Comparison of ENCODE assay signal across 25 cellular contexts in genomic region chr7:66189695-66190503, GRCh38. TPM values are rescaled to one million over a fixed set of nuclear protein-coding genes. Genes with fewer than 3 reads are reported as not detected.
DNase-seq lines count a peak whose midpoint lies in the region; ATAC-seq, FAIRE-seq and TF ChIP-seq lines count a peak whose summit lies in the region.
"Had no signal": no experiment of that assay in that cellular context is flagged by ENCODE, and none has a peak within 500 bp of the region (broad histone marks: within the 10 kb centered on the region; RNA-seq: fewer than 3 reads in every experiment).

No MANE protein-coding gene starts in this region.

- no peak overlapping the region for H4K91ac ChIP-seq in neuronal stem cell (ENCODE audit: low read depth, low read length, poor library complexity)

- H3K27me3 ChIP-seq in adrenal gland (no peaks in the 10 kb centered on the region), HepG2 (ENCODE audit: control insufficient read depth in 1 of 2, insufficient read depth in 2 of 2, low read length in 2 of 2) (no peaks in the 10 kb centered on the region), neuronal stem cell (ENCODE audit: control insufficient read depth in 3 of 3, insufficient read depth in 3 of 3, low read depth in 1 of 3, low read length in 3 of 3) (no peaks in the 10 kb centered on the region), upper lobe of left lung (no peaks in the 10 kb centered on the region)
- H3K27me3 ChIP-seq: BLaER1, MG63, SJCRH30 had no signal

- H3K79me1 ChIP-seq in neuronal stem cell (ENCODE audit: low read depth, low read length): no peaks in the 10 kb centered on the region

- H2AK5ac ChIP-seq in neuronal stem cell (ENCODE audit: low read depth, low read length): no peak overlapping the region

- H3K18ac ChIP-seq in neuronal stem cell (ENCODE audit: low read length): no peak overlapping the region

- CTCF ChIA-PET in HepG2 (lab: Yijun Ruan, JAX; ENCODE audit: low intra/inter-chr PET ratio, low total read pairs): no interaction called here

- FAIRE-seq in HepG2 (lab: Jason Lieb, UNC): no peak
- FAIRE-seq: GM12891, H54, K562, RCC 7860 had no signal

- no peak overlapping the region for H2BK15ac ChIP-seq in neuronal stem cell (ENCODE audit: low read length)

- H3K9me3 ChIP-seq in adrenal gland (replicated peaks in 1 of 3): no peaks in the 10 kb centered on the region
- no peaks in the 10 kb centered on the region for H3K9me3 ChIP-seq in HepG2 (ENCODE audit: low read length)
- H3K9me3 ChIP-seq in neuronal stem cell (replicated peaks in 1 of 2; ENCODE audit: control insufficient read depth in 2 of 2, insufficient read depth in 1 of 2, low read depth in 1 of 2, low read length in 2 of 2): peaks cover 0 to 3% of the 10 kb centered on the region in 2 donors
- H3K9me3 ChIP-seq in upper lobe of left lung: no peaks in the 10 kb centered on the region
- H3K9me3 ChIP-seq: MG63, SJCRH30 had no signal

- peak overlapping the region; percentile 49 for H3K14ac ChIP-seq in neuronal stem cell (ENCODE audit: low read length)

- H3K9ac ChIP-seq in HepG2 (ENCODE audit: insufficient read depth, low read depth, low read length) (no peak overlapping the region), neuronal stem cell (ENCODE audit: low read depth, low read length, poor library complexity) (no peak overlapping the region)
- H3K9ac ChIP-seq: BLaER1 had no signal

- no peaks in the 10 kb centered on the region for H3K4me1 ChIP-seq in adrenal gland (replicated peaks in 1 of 2)
- peaks cover 23% of the 10 kb centered on the region for H3K4me1 ChIP-seq in HepG2 (ENCODE audit: insufficient read depth, low read length)
- H3K4me1 ChIP-seq in neuronal stem cell (ENCODE audit: control insufficient read depth in 2 of 2, insufficient read depth in 1 of 2, low read depth in 1 of 2, low read length in 2 of 2): no peaks in the 10 kb centered on the region
- no peaks in the 10 kb centered on the region for H3K4me1 ChIP-seq in upper lobe of left lung
- H3K4me1 ChIP-seq: SJCRH30 had no signal

- H3K4ac ChIP-seq in neuronal stem cell (ENCODE audit: low read length): no peak overlapping the region

- H4K20me1 ChIP-seq in HepG2 (ENCODE audit: insufficient read depth, low read length): no peaks in the 10 kb centered on the region
- H4K20me1 ChIP-seq: BLaER1 had no signal

- no peak overlapping the region for H2BK5ac ChIP-seq in neuronal stem cell (ENCODE audit: low read length)

- no peak overlapping the region for H4K8ac ChIP-seq in neuronal stem cell (ENCODE audit: low read depth, low read length)

- H2BK120ac ChIP-seq in neuronal stem cell (ENCODE audit: low read depth, low read length): no peak overlapping the region

- in situ Hi-C loops in HepG2 (cut with HindIII; ENCODE audit: extremely low pct_ligation_motif_present, low pct_unique_long_range_greater_than_20kb): no loop called here

- TF ChIP-seq RAD21 in HepG2 (CRISPR knock-in tag; IDR thresholded peaks at IDR 0.05): no peak

- TF ChIP-seq POLR2A in adrenal gland (IDR thresholded peaks at IDR 0.05) (no peak), HepG2 (IDR thresholded peaks at IDR 0.05; ENCODE audit: insufficient read depth in 1 of 2, low read depth in 2 of 2, low read length in 2 of 2) (no peak), upper lobe of left lung (IDR thresholded peaks at IDR 0.05) (no peak)

- H3K23ac ChIP-seq in neuronal stem cell (ENCODE audit: low read depth, low read length, poor library complexity): no peak overlapping the region

- H3K4me3 ChIP-seq in adrenal gland (no peak overlapping the region), HepG2 (replicated peaks in 1 of 3; ENCODE audit: insufficient read depth in 1 of 3, low read depth in 2 of 3, low read length in 3 of 3) (no peak overlapping the region), neuronal stem cell (ENCODE audit: low read length in 2 of 2) (no peak overlapping the region), upper lobe of left lung (no peak overlapping the region)
- H3K4me3 ChIP-seq: BLaER1, K562, MG63, SJCRH30 had no signal

- H3K4me2 ChIP-seq in HepG2 (ENCODE audit: low read depth, low read length): peak overlapping the region; percentile 48; the same call in 1 of the 2 replicates
- H3K4me2 ChIP-seq in neuronal stem cell (ENCODE audit: insufficient read depth, low read length, poor library complexity, severe bottlenecking): no peak overlapping the region
- H3K4me2 ChIP-seq: BLaER1 had no signal

- H2AFZ ChIP-seq in HepG2 (ENCODE audit: low read length): no peak overlapping the region
- H2AFZ ChIP-seq in neuronal stem cell (ENCODE audit: low read length): no peak overlapping the region

- no peaks in the 10 kb centered on the region for H3K36me3 ChIP-seq in adrenal gland (replicated peaks in 1 of 2)
- no peaks in the 10 kb centered on the region for H3K36me3 ChIP-seq in HepG2 (replicated peaks in 1 of 2; ENCODE audit: control insufficient read depth in 1 of 2, insufficient read depth in 2 of 2, low read length in 2 of 2)
- no peaks in the 10 kb centered on the region for H3K36me3 ChIP-seq in neuronal stem cell (replicated peaks in 1 of 2; ENCODE audit: control insufficient read depth in 2 of 2, insufficient read depth in 2 of 2, low read length in 2 of 2)
- H3K36me3 ChIP-seq in upper lobe of left lung: no peaks in the 10 kb centered on the region
- H3K36me3 ChIP-seq: BLaER1, MG63, SJCRH30 had no signal

- H3K27ac ChIP-seq in adrenal gland (no peak overlapping the region), HepG2 (ENCODE audit: extremely low read length, insufficient read depth, low read length) (no peak overlapping the region), neuronal stem cell (replicated peaks; ENCODE audit: low read length) (no peak overlapping the region), upper lobe of left lung (peak overlapping the region in 1 of 4 donors; percentile 10)
- H3K27ac ChIP-seq: BLaER1, SJCRH30 had no signal

- WGBS in adrenal gland, 4 donors: 76 to 90% (median 84%) methylated on average over 3 to 7 of the region's 7 CpGs
- 36% methylated on average over 6 of the region's 7 CpGs for WGBS in HepG2 (ENCODE audit: low lambda C conversion rate)
- no CpG with 5 or more reads among the region's 7 CpGs for WGBS in neuronal stem cell (ENCODE audit: extremely low coverage in 2 of 2, insufficient read length in 2 of 2, insufficient replicate concordance in 1 of 2), 2 donors
- 72 to 83% methylated on average over 4 to 7 of the region's 7 CpGs for WGBS in upper lobe of left lung, 2 donors

- TF ChIP-seq CTCF in adrenal gland (IDR thresholded peaks at IDR 0.05) (no peak), HepG2 (CRISPR knock-in tag; IDR thresholded peaks at IDR 0.05) (no peak), upper lobe of left lung (IDR thresholded peaks at IDR 0.05) (no peak)

- H3K79me2 ChIP-seq in HepG2 (ENCODE audit: insufficient read depth, low read length): no peaks in the 10 kb centered on the region

- no TSS peak for BruUV-seq in HepG2 (replicated peaks; lab: Mats Ljungman, UMichigan)

- ATAC-seq in HepG2: peak; percentile 67
- peak in 1 of 2 donors; percentile 11 for ATAC-seq in upper lobe of left lung (ENCODE audit: low FRiP score in 2 of 2)
- ATAC-seq in GM19351 (IDR thresholded peaks at IDR 0.05; ENCODE audit: unreplicated experiment): no peak
- ATAC-seq: K562 had no signal

- peak in 5 of 7 donors; percentile 23 to 61 (median 46) for DNase-seq in adrenal gland
- no peak for DNase-seq in HepG2 (ENCODE audit: low spot score)
- DNase-seq in neuronal stem cell (ENCODE audit: low spot score): no peak
- peak; percentile 51 to 53 for DNase-seq in upper lobe of left lung
- no peak for DNase-seq in NCI-H2107 treated with DMSO at 0.1 percent for 48 hours (lab: John Stamatoyannopoulos, UW; ENCODE audit: unreplicated experiment)
- DNase-seq in NCI-H1694 (lab: John Stamatoyannopoulos, UW): no peak
- no peak for DNase-seq in NCI-H1105 (lab: John Stamatoyannopoulos, UW)
- DNase-seq: CD4-positive, alpha-beta T cell; COR-L47; DMS79 treated with DMSO at 0.1 percent for 48 hours; HFFc6; MG63; NCI-H1417 treated with DMSO at 0.1 percent for 48 hours; NCI-H2029 treated with DMSO at 0.1 percent for 48 hours; NCI-H2171; NCI-H345; NCI-H524 treated with DMSO at 0.1 percent for 48 hours; NCI-H82; SJCRH30 had no signal

- intact Hi-C loops in adrenal gland (cut with DNase I) (no loop called here), HepG2 (cut with micrococcal nuclease; ENCODE audit: unreplicated experiment) (no loop called here)

- TF ChIP-seq EP300 in HepG2 (IDR thresholded peaks at IDR 0.05; ENCODE audit: low read depth in 2 of 2, low read length in 2 of 2) (no peak), HepG2 (CRISPR knock-in tag; IDR thresholded peaks at IDR 0.05; ENCODE audit: borderline replicate concordance) (no peak), upper lobe of left lung (IDR thresholded peaks at IDR 0.05) (no peak)

- H2BK12ac ChIP-seq in neuronal stem cell (ENCODE audit: low read length): no peak overlapping the region

- POLR2A ChIA-PET in HepG2 (lab: Yijun Ruan, JAX): no interaction called here

RNA-seq across cellular contexts. Expression of gene TPST1, which starts 15.2 kb away (rescaled TPM):
- total RNA-seq in adrenal gland: 10 to 100 TPM; 23.9 to 70.2 (median 32.2) TPM
- 10 to 100 TPM in 1 of 3 donors, 1 to 10 TPM in 2; 6.8 to 22.3 (median 7.5) TPM for polyA plus RNA-seq in adrenal gland
- 11.8 and 24.3 TPM in 2 replicates for total RNA-seq in HepG2 (2016; rRNA removed; fragmentation: Illumina TruSeq; extraction: Trizol)
- total RNA-seq in HepG2 (2016; cell fraction: cytosol; rRNA removed; fragmentation: Illumina TruSeq; extraction: Trizol; ENCODE audit: low read depth): 45.8 and 49.7 TPM in 2 replicates
- 14.5 and 23.4 TPM in 2 replicates for total RNA-seq in HepG2 (2016; cell fraction: insoluble cytoplasmic fraction; rRNA removed; fragmentation: Illumina TruSeq; extraction: Trizol)
- 29.0 and 32.2 TPM in 2 replicates for total RNA-seq in HepG2 (2016; cell fraction: membrane; rRNA removed; fragmentation: Illumina TruSeq; extraction: Trizol)
- 32.2 and 33.4 TPM in 2 replicates for total RNA-seq in HepG2 (2016; cell fraction: nucleus; rRNA removed; fragmentation: Illumina TruSeq; extraction: Trizol)
- 34.1 and 35.0 TPM in 2 replicates for polyA plus RNA-seq in HepG2 (2011; rRNA removed)
- 21.1 and 29.0 TPM in 2 replicates for polyA plus RNA-seq in HepG2 (2011; cell fraction: cytosol; rRNA removed)
- polyA plus RNA-seq in HepG2 (2011; cell fraction: nucleus; rRNA removed): 14.9 and 16.8 TPM in 2 replicates
- polyA plus RNA-seq in HepG2 (2012): 19.1 and 32.8 TPM in 2 replicates
- 5.7 and 9.5 TPM in 2 replicates for polyA plus RNA-seq in HepG2 (2016; cell fraction: cytosol; fragmentation: Illumina TruSeq; extraction: Trizol; ENCODE audit: low read depth)
- 14.3 and 14.7 TPM in 2 replicates for polyA plus RNA-seq in HepG2 (2016; cell fraction: insoluble cytoplasmic fraction; fragmentation: Illumina TruSeq; extraction: Trizol; ENCODE audit: low read depth)
- 11.2 and 15.8 TPM in 2 replicates for polyA plus RNA-seq in HepG2 (2016; cell fraction: membrane; fragmentation: Illumina TruSeq; extraction: Trizol; ENCODE audit: low read depth)
- 31.5 and 33.9 TPM in 2 replicates for polyA plus RNA-seq in HepG2 (2016; cell fraction: nucleus; fragmentation: Illumina TruSeq; extraction: Trizol; ENCODE audit: insufficient read depth, low read depth)
- polyA minus RNA-seq in HepG2 (2011; rRNA and poly(A)+ RNA removed; ENCODE audit: low replicate concordance): 6.5 and 39.5 TPM in 2 replicates
- polyA minus RNA-seq in HepG2 (2011; cell fraction: cytosol; rRNA and poly(A)+ RNA removed): 26.0 and 29.6 TPM in 2 replicates
- polyA minus RNA-seq in HepG2 (2011; cell fraction: nucleus; rRNA and poly(A)+ RNA removed): 66.4 and 75.1 TPM in 2 replicates
- 16.1 TPM for polyA plus RNA-seq in neuronal stem cell (2013, experiment 1 of 2)
- polyA plus RNA-seq in neuronal stem cell (2013, experiment 2 of 2): 16.3 TPM
- total RNA-seq in upper lobe of left lung: 10 to 100 TPM; 17.1 to 69.1 (median 19.0) TPM

Comparison
In these comparisons a context has a peak if more than half of its experiments do, and no peak if none do; other contexts are left out.
1. DNase-seq: peak in adrenal gland (5 of 7) and upper lobe of left lung (2 of 2); none in HepG2 (single experiment), neuronal stem cell (single experiment), NCI-H2107 treated with DMSO at 0.1 percent for 48 hours (single experiment), NCI-H1694 (single experiment) and NCI-H1105 (single experiment).